1 cellular context compared by ENCODE assay signal in the genomic region with DNA sequence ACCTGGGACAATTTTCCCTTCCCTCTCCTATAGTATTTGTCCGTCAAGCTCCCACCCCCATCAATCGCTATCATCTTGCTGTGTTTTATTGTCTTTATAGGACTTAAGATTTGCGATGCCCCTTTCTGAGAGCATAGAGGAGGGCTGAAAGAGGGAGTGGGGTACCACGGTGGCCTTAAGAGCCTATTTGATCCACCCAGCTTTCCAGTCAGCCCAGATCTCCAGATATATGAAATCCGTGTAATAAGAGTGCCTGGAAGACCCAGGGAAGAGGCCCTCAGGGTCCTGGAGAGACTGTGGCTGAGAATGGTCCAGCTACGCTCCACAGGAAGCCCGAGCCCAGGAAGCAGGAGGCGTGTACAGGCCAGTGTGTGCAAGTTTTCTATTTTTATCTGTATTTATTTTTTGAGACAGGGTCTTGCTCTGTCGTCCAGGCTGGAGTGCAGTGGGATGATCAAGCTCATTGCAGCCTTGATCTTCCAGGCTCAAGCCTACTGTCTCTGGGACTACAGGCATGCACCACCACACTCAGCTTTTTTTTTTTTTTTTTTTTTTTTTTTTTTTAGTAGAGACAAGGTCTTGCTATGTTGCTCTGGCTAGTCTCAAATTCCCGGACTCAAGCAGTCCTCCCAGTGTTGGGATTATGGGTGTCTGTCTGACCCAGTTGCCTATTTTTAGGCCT.
TF ChIP-seq lines count a peak whose summit lies in the region.

No MANE protein-coding gene starts in this region.

TF ChIP-seq in SK-N-SH treated with all-trans-retinoic acid at 6 μM for 48 hours, 23 proteins besides CTCF, POLR2A, EP300 and RAD21 (continued from another document):
- TF ChIP-seq, protein P1, sequence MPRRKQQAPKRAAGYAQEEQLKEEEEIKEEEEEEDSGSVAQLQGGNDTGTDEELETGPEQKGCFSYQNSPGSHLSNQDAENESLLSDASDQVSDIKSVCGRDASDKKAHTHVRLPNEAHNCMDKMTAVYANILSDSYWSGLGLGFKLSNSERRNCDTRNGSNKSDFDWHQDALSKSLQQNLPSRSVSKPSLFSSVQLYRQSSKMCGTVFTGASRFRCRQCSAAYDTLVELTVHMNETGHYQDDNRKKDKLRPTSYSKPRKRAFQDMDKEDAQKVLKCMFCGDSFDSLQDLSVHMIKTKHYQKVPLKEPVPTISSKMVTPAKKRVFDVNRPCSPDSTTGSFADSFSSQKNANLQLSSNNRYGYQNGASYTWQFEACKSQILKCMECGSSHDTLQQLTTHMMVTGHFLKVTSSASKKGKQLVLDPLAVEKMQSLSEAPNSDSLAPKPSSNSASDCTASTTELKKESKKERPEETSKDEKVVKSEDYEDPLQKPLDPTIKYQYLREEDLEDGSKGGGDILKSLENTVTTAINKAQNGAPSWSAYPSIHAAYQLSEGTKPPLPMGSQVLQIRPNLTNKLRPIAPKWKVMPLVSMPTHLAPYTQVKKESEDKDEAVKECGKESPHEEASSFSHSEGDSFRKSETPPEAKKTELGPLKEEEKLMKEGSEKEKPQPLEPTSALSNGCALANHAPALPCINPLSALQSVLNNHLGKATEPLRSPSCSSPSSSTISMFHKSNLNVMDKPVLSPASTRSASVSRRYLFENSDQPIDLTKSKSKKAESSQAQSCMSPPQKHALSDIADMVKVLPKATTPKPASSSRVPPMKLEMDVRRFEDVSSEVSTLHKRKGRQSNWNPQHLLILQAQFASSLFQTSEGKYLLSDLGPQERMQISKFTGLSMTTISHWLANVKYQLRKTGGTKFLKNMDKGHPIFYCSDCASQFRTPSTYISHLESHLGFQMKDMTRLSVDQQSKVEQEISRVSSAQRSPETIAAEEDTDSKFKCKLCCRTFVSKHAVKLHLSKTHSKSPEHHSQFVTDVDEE (CRISPR knock-in tag; IDR thresholded peaks at IDR 0.05) = no peak
- no peak for TF ChIP-seq CSDC2 (CRISPR knock-in tag; IDR thresholded peaks at IDR 0.05)
- TF ChIP-seq, protein P2, sequence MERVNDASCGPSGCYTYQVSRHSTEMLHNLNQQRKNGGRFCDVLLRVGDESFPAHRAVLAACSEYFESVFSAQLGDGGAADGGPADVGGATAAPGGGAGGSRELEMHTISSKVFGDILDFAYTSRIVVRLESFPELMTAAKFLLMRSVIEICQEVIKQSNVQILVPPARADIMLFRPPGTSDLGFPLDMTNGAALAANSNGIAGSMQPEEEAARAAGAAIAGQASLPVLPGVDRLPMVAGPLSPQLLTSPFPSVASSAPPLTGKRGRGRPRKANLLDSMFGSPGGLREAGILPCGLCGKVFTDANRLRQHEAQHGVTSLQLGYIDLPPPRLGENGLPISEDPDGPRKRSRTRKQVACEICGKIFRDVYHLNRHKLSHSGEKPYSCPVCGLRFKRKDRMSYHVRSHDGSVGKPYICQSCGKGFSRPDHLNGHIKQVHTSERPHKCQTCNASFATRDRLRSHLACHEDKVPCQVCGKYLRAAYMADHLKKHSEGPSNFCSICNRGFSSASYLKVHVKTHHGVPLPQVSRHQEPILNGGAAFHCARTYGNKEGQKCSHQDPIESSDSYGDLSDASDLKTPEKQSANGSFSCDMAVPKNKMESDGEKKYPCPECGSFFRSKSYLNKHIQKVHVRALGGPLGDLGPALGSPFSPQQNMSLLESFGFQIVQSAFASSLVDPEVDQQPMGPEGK (CRISPR knock-in tag; IDR thresholded peaks at IDR 0.05; ENCODE audit: borderline replicate concordance) = no peak
- TF ChIP-seq, protein P3, sequence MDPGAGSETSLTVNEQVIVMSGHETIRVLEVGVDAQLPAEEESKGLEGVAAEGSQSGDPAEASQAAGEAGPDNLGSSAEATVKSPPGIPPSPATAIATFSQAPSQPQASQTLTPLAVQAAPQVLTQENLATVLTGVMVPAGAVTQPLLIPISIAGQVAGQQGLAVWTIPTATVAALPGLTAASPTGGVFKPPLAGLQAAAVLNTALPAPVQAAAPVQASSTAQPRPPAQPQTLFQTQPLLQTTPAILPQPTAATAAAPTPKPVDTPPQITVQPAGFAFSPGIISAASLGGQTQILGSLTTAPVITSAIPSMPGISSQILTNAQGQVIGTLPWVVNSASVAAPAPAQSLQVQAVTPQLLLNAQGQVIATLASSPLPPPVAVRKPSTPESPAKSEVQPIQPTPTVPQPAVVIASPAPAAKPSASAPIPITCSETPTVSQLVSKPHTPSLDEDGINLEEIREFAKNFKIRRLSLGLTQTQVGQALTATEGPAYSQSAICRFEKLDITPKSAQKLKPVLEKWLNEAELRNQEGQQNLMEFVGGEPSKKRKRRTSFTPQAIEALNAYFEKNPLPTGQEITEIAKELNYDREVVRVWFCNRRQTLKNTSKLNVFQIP (CRISPR knock-in tag; IDR thresholded peaks at IDR 0.05; ENCODE audit: borderline replicate concordance, low read depth) = no peak
- TF ChIP-seq SNAI2 (CRISPR knock-in tag; IDR thresholded peaks at IDR 0.05) = no peak
